ENCODE assay signal across 18 cellular contexts in genomic region chr10:76319666-76320065, GRCh38.
"Had no signal": no experiment of that assay in that cellular context is flagged by ENCODE, and none has a peak within 500 bp of the region (broad histone marks: within the 10 kb centered on the region; RNA-seq: fewer than 3 reads in every experiment).

No MANE protein-coding gene starts in this region.

- H3K36me3 Mint-ChIP-seq: natural killer cell had no signal

- H3K9me3 ChIP-seq: esophagus squamous epithelium, gastroesophageal sphincter, sigmoid colon, thoracic aorta, transverse colon had no signal

- H3K4me1 Mint-ChIP-seq: natural killer cell had no signal

- H3K27ac Mint-ChIP-seq: dendritic cell treated with granulocyte-macrophage colony-stimulating factor and Interleukin-4, amounts not matched to agents 40 ng/mL and 50 ng/mL, for 4 days; effector memory CD8-positive, alpha-beta T cell; natural killer cell had no signal

- H3K27me3 Mint-ChIP-seq: dendritic cell treated with granulocyte-macrophage colony-stimulating factor and Interleukin-4, amounts not matched to agents 40 ng/mL and 50 ng/mL, for 4 days; effector memory CD8-positive, alpha-beta T cell had no signal

- H3K4me3 Mint-ChIP-seq: dendritic cell treated with granulocyte-macrophage colony-stimulating factor and Interleukin-4, amounts not matched to agents 40 ng/mL and 50 ng/mL, for 4 days; effector memory CD8-positive, alpha-beta T cell; natural killer cell had no signal

- H3K4me3 ChIP-seq: esophagus squamous epithelium, gastroesophageal sphincter, hepatocyte, psoas muscle, sigmoid colon, stomach, thoracic aorta, transverse colon had no signal

- H3K9me3 Mint-ChIP-seq: dendritic cell treated with granulocyte-macrophage colony-stimulating factor and Interleukin-4, amounts not matched to agents 40 ng/mL and 50 ng/mL, for 4 days; natural killer cell had no signal

- H3K4me1 ChIP-seq: psoas muscle had no signal

- DNase-seq: effector memory CD8-positive, alpha-beta T cell; esophagus squamous epithelium; foreskin fibroblast; kidney; left colon; natural killer cell; psoas muscle; sigmoid colon; small intestine; stimulated activated CD4-positive, alpha-beta T cell treated with anti-CD3 and anti-CD28 coated beads, Interleukin-12 subunit alpha, Interleukin-12 subunit beta, amount 100 ng/mL, for 4 hours; stimulated activated naive CD4-positive, alpha-beta T cell; stomach; substantia nigra; transverse colon had no signal

- H3K27me3 ChIP-seq: esophagus squamous epithelium, gastroesophageal sphincter, hepatocyte, sigmoid colon, stomach, transverse colon had no signal

- ATAC-seq: effector memory CD8-positive, alpha-beta T cell; gastroesophageal sphincter; left colon; natural killer cell; psoas muscle had no signal

- H3K27ac ChIP-seq: esophagus squamous epithelium, gastroesophageal sphincter, hepatocyte, psoas muscle, sigmoid colon, stomach, transverse colon had no signal

- H3K36me3 ChIP-seq: esophagus squamous epithelium, gastroesophageal sphincter, sigmoid colon, stomach, thoracic aorta, transverse colon had no signal
